ENCODE assay signal across 1 cellular context in genomic region chr2:8548871-8549221, GRCh38.
TF ChIP-seq lines count a peak whose summit lies in the region.

No MANE protein-coding gene starts in this region.

TF ChIP-seq in WTC11, 78 proteins besides CTCF, POLR2A, EP300 and RAD21 (continued from another document):
- TF ChIP-seq OVOL2 (CRISPR knock-in tag; IDR thresholded peaks at IDR 0.05; ENCODE audit: borderline replicate concordance), result no peak
- no peak for TF ChIP-seq ZNF396 (CRISPR knock-in tag; IDR thresholded peaks at IDR 0.05; ENCODE audit: borderline replicate concordance)
